13 cellular contexts compared by ENCODE assay signal in genomic region chr1:32501865-32502264, GRCh38. TPM values are rescaled to one million over a fixed set of nuclear protein-coding genes. Genes with fewer than 3 reads are reported as not detected.
DNase-seq lines count a peak whose midpoint lies in the region; ATAC-seq, FAIRE-seq and TF ChIP-seq lines count a peak whose summit lies in the region.
"Had no signal": no experiment of that assay in that cellular context is flagged by ENCODE, and none has a peak within 500 bp of the region (broad histone marks: within the 10 kb centered on the region; RNA-seq: fewer than 3 reads in every experiment).

No MANE protein-coding gene starts in this region.

- no peak for TF ChIP-seq POLR2A in HepG2 (IDR thresholded peaks at IDR 0.05; ENCODE audit: insufficient read depth in 1 of 2, low read depth in 2 of 2, low read length in 2 of 2)

- no peaks in the 10 kb centered on the region for H3K9me3 ChIP-seq in liver (ENCODE audit: control insufficient read depth in 4 of 4, low read length in 3 of 4)
- no peaks in the 10 kb centered on the region for H3K9me3 ChIP-seq in HepG2 (ENCODE audit: low read length)
- H3K9me3 ChIP-seq: BE2C, pancreas had no signal

- peak overlapping the region; percentile 49 for H3K4me3 Mint-ChIP-seq in natural killer cell

- 85% methylated on average over 9 of the region's 9 CpGs for WGBS in liver
- WGBS in HepG2 (ENCODE audit: low lambda C conversion rate): 93% methylated on average over 9 of the region's 9 CpGs

- H3K4me1 Mint-ChIP-seq in natural killer cell: no peaks in the 10 kb centered on the region

- peaks cover 44 to 47% of the 10 kb centered on the region in 2 donors for H3K27me3 Mint-ChIP-seq in natural killer cell (ENCODE audit: low read depth in 2 of 2)

- H3K4me1 ChIP-seq in liver (ENCODE audit: control insufficient read depth in 4 of 4, insufficient read depth in 4 of 4, low read length in 3 of 4) (peaks cover 0 to 3% (median 1%) of the 10 kb centered on the region in 4 donors), HepG2 (ENCODE audit: insufficient read depth, low read length) (peaks cover 17% of the 10 kb centered on the region)
- H3K4me1 ChIP-seq: BE2C, pancreas had no signal

- H3K9ac ChIP-seq in liver (ENCODE audit: low read depth in 1 of 2, low read length in 2 of 2) (no peak overlapping the region), HepG2 (ENCODE audit: insufficient read depth, low read depth, low read length) (no peak overlapping the region)

- H3K27ac ChIP-seq in liver (ENCODE audit: low read depth in 1 of 2, low read length in 2 of 2) (no peak overlapping the region), HepG2 (ENCODE audit: extremely low read length, insufficient read depth, low read length) (no peak overlapping the region)
- H3K27ac ChIP-seq: pancreas had no signal

- BruUV-seq in HepG2 (replicated peaks; lab: Mats Ljungman, UMichigan): no TSS peak

- in situ Hi-C loops in HepG2 (cut with HindIII; ENCODE audit: extremely low pct_ligation_motif_present, low pct_unique_long_range_greater_than_20kb): no loop called here

- no peak for TF ChIP-seq EP300 in HepG2 (IDR thresholded peaks at IDR 0.05; ENCODE audit: low read depth in 2 of 2, low read length in 2 of 2)
- no peak for TF ChIP-seq EP300 in HepG2 (CRISPR knock-in tag; IDR thresholded peaks at IDR 0.05; ENCODE audit: borderline replicate concordance)

- CTCF ChIA-PET in HepG2 (lab: Yijun Ruan, JAX; ENCODE audit: low intra/inter-chr PET ratio, low total read pairs): no interaction called here

- intact Hi-C loops in HepG2 (cut with micrococcal nuclease; ENCODE audit: unreplicated experiment) (no loop called here), natural killer cell (cut with micrococcal nuclease) (no loop called here)

- no peaks in the 10 kb centered on the region for H3K36me3 Mint-ChIP-seq in natural killer cell

- H3K4me3 ChIP-seq in liver (ENCODE audit: low read depth in 1 of 3, low read length in 3 of 3): no peak overlapping the region
- no peak overlapping the region for H3K4me3 ChIP-seq in HepG2 (replicated peaks in 1 of 3; ENCODE audit: insufficient read depth in 1 of 3, low read depth in 2 of 3, low read length in 3 of 3)

- H3K27ac Mint-ChIP-seq in natural killer cell: no peak overlapping the region
- H3K27ac Mint-ChIP-seq: activated CD4-positive, alpha-beta T cell treated with anti-CD3 and anti-CD28 coated beads, Interleukin-2, amount 10 ng/mL, durations not matched to agents 7 days and 5 days had no signal

- FAIRE-seq in HepG2 (lab: Jason Lieb, UNC) (no peak), frontal cortex (lab: Jason Lieb, UNC) (no peak)
- FAIRE-seq: bronchial epithelial cell, pancreas had no signal

- no peak for ATAC-seq in HepG2
- no peak for ATAC-seq in natural killer cell
- no peak for ATAC-seq in HG02970 (IDR thresholded peaks at IDR 0.05; ENCODE audit: low FRiP score, unreplicated experiment)
- ATAC-seq: pancreas had no signal

- H3K79me2 ChIP-seq in HepG2 (ENCODE audit: insufficient read depth, low read length): no peaks in the 10 kb centered on the region

- DNase-seq in HepG2 (ENCODE audit: low spot score) (no peak), frontal cortex (ENCODE audit: low spot score in 2 of 2) (peak; percentile 26 to 28), natural killer cell (no peak), NCI-H446 treated with DMSO at 0.1 percent for 48 hours (lab: John Stamatoyannopoulos, UW) (no peak), HCEC 1CT (no peak), epidermal melanocyte (ENCODE audit: insufficient read length, low spot score) (no peak)
- DNase-seq: activated CD4-positive, alpha-beta T cell treated with anti-CD3 and anti-CD28 coated beads, Interleukin-2, amount 10 ng/mL, durations not matched to agents 7 days and 5 days; BE2C; pancreas; SHP77 had no signal

- H3K27me3 ChIP-seq in liver (ENCODE audit: control insufficient read depth in 4 of 4, insufficient read depth in 4 of 4, low read length in 3 of 4): no peaks in the 10 kb centered on the region
- peaks cover 1 to 12% of the 10 kb centered on the region in 2 experiments; a peak in 3 of 5 replicates for H3K27me3 ChIP-seq in HepG2 (ENCODE audit: control insufficient read depth in 1 of 2, insufficient read depth in 2 of 2, low read length in 2 of 2)
- H3K27me3 ChIP-seq: BE2C, pancreas had no signal

- no peak overlapping the region for H2AFZ ChIP-seq in HepG2 (ENCODE audit: low read length)

- POLR2A ChIA-PET in HepG2 (lab: Yijun Ruan, JAX): no interaction called here

- no peak overlapping the region for H3K4me2 ChIP-seq in HepG2 (ENCODE audit: low read depth, low read length)

- no peaks in the 10 kb centered on the region for H4K20me1 ChIP-seq in HepG2 (ENCODE audit: insufficient read depth, low read length)

- no peaks in the 10 kb centered on the region for H3K36me3 ChIP-seq in liver (ENCODE audit: control insufficient read depth in 4 of 4, insufficient read depth in 3 of 4, low read depth in 1 of 4, low read length in 3 of 4)
- H3K36me3 ChIP-seq in HepG2 (replicated peaks in 1 of 2; ENCODE audit: control insufficient read depth in 1 of 2, insufficient read depth in 2 of 2, low read length in 2 of 2): no peaks in the 10 kb centered on the region
- H3K36me3 ChIP-seq: BE2C, pancreas had no signal

- TF ChIP-seq RAD21 in liver (IDR thresholded peaks at IDR 0.05) (no peak), HepG2 (CRISPR knock-in tag; IDR thresholded peaks at IDR 0.05) (no peak)

- no peaks in the 10 kb centered on the region for H3K9me3 Mint-ChIP-seq in natural killer cell
- H3K9me3 Mint-ChIP-seq: activated CD4-positive, alpha-beta T cell treated with anti-CD3 and anti-CD28 coated beads, Interleukin-2, amount 10 ng/mL, durations not matched to agents 7 days and 5 days had no signal

- no peak for TF ChIP-seq CTCF in liver (IDR thresholded peaks at IDR 0.05; ENCODE audit: low read depth, low read length, missing input control)
- TF ChIP-seq CTCF in HepG2 (CRISPR knock-in tag; IDR thresholded peaks at IDR 0.05): no peak
- no peak for TF ChIP-seq CTCF in natural killer cell (IDR thresholded peaks at IDR 0.05)

TF ChIP-seq in liver, 16 proteins besides CTCF, POLR2A, EP300 and RAD21 (continues in another document):
- TF ChIP-seq SP1 (IDR thresholded peaks at IDR 0.05): peak; percentile 80
- TF ChIP-seq RXRA (IDR thresholded peaks at IDR 0.05): no peak

RNA-seq across cellular contexts. Expression of gene ZBTB8B, which starts 37.0 kb away (rescaled TPM):
- total RNA-seq in liver (under 1 TPM in 1 of 2 donors, not detected in 1; 0.05 TPM), HepG2 (2016; rRNA removed; fragmentation: Illumina TruSeq; extraction: Trizol) (0.01 and 0.02 TPM in 2 replicates), frontal cortex (15.9 TPM), natural killer cell (not detected)
- polyA plus RNA-seq in liver (under 1 TPM in 1 of 2 donors, not detected in 1; 0.01 TPM), HepG2 (2011; rRNA removed) (under 0.01 TPM in 1 of 2 replicates, not detected in the other)
- under 0.01 TPM in 1 of 2 replicates, not detected in the other for total RNA-seq in HepG2 (2016; cell fraction: cytosol; rRNA removed; fragmentation: Illumina TruSeq; extraction: Trizol; ENCODE audit: low read depth)
- 0.02 and 0.03 TPM in 2 replicates for total RNA-seq in HepG2 (2016; cell fraction: insoluble cytoplasmic fraction; rRNA removed; fragmentation: Illumina TruSeq; extraction: Trizol)
- total RNA-seq in HepG2 (2016; cell fraction: membrane; rRNA removed; fragmentation: Illumina TruSeq; extraction: Trizol): under 0.01 TPM in 1 of 2 replicates, not detected in the other
- total RNA-seq in HepG2 (2016; cell fraction: nucleus; rRNA removed; fragmentation: Illumina TruSeq; extraction: Trizol): not detected in 2 replicates
- not detected in 2 replicates for polyA plus RNA-seq in HepG2 (2011; cell fraction: cytosol; rRNA removed)
- polyA plus RNA-seq in HepG2 (2011; cell fraction: nucleus; rRNA removed): 0.02 TPM in 1 of 2 replicates, not detected in the other
- not detected in 2 replicates for polyA plus RNA-seq in HepG2 (2012)
- not detected in 2 replicates for polyA plus RNA-seq in HepG2 (2016; cell fraction: cytosol; fragmentation: Illumina TruSeq; extraction: Trizol; ENCODE audit: low read depth)
- 0.02 TPM in 1 of 2 replicates, not detected in the other for polyA plus RNA-seq in HepG2 (2016; cell fraction: insoluble cytoplasmic fraction; fragmentation: Illumina TruSeq; extraction: Trizol; ENCODE audit: low read depth)
- polyA plus RNA-seq in HepG2 (2016; cell fraction: membrane; fragmentation: Illumina TruSeq; extraction: Trizol; ENCODE audit: low read depth): 0.01 TPM in 1 of 2 replicates, not detected in the other
- polyA plus RNA-seq in HepG2 (2016; cell fraction: nucleus; fragmentation: Illumina TruSeq; extraction: Trizol; ENCODE audit: insufficient read depth, low read depth): 0.03 TPM in 1 of 2 replicates, not detected in the other
- polyA minus RNA-seq in HepG2 (2011; rRNA and poly(A)+ RNA removed; ENCODE audit: low replicate concordance): not detected in 2 replicates
- polyA minus RNA-seq in HepG2 (2011; cell fraction: cytosol; rRNA and poly(A)+ RNA removed): not detected in 2 replicates
- not detected in 2 replicates for polyA minus RNA-seq in HepG2 (2011; cell fraction: nucleus; rRNA and poly(A)+ RNA removed)
- total RNA-seq: activated CD4-positive, alpha-beta T cell treated with anti-CD3 and anti-CD28 coated beads, Interleukin-2, amount 10 ng/mL, durations not matched to agents 7 days and 5 days; bronchial epithelial cell had no signal

RNA-seq across cellular contexts. Expression of gene ZBTB8A, which starts 37.4 kb away (rescaled TPM):
- total RNA-seq in liver (1 to 10 TPM in 1 of 2 donors, under 1 TPM in 1; 0.93 to 3.3 TPM), HepG2 (2016; rRNA removed; fragmentation: Illumina TruSeq; extraction: Trizol) (3.7 and 4.7 TPM in 2 replicates), frontal cortex (43.2 TPM), natural killer cell (under 1 TPM; 0.16 to 0.50 (median 0.33) TPM)
- polyA plus RNA-seq in liver (1 to 10 TPM; 1.2 to 1.3 TPM), HepG2 (2011; rRNA removed) (0.82 and 1.3 TPM in 2 replicates)
- total RNA-seq in HepG2 (2016; cell fraction: cytosol; rRNA removed; fragmentation: Illumina TruSeq; extraction: Trizol; ENCODE audit: low read depth): 3.4 and 3.6 TPM in 2 replicates
- 3.7 and 5.2 TPM in 2 replicates for total RNA-seq in HepG2 (2016; cell fraction: insoluble cytoplasmic fraction; rRNA removed; fragmentation: Illumina TruSeq; extraction: Trizol)
- total RNA-seq in HepG2 (2016; cell fraction: membrane; rRNA removed; fragmentation: Illumina TruSeq; extraction: Trizol): 3.3 and 3.9 TPM in 2 replicates
- 2.2 and 2.4 TPM in 2 replicates for total RNA-seq in HepG2 (2016; cell fraction: nucleus; rRNA removed; fragmentation: Illumina TruSeq; extraction: Trizol)
- polyA plus RNA-seq in HepG2 (2011; cell fraction: cytosol; rRNA removed): 0.40 and 0.60 TPM in 2 replicates
- polyA plus RNA-seq in HepG2 (2011; cell fraction: nucleus; rRNA removed): 0.29 and 0.38 TPM in 2 replicates
- polyA plus RNA-seq in HepG2 (2012): 0.62 and 1.0 TPM in 2 replicates
- polyA plus RNA-seq in HepG2 (2016; cell fraction: cytosol; fragmentation: Illumina TruSeq; extraction: Trizol; ENCODE audit: low read depth): 0.27 and 0.38 TPM in 2 replicates
- 2.6 and 3.1 TPM in 2 replicates for polyA plus RNA-seq in HepG2 (2016; cell fraction: insoluble cytoplasmic fraction; fragmentation: Illumina TruSeq; extraction: Trizol; ENCODE audit: low read depth)
- polyA plus RNA-seq in HepG2 (2016; cell fraction: membrane; fragmentation: Illumina TruSeq; extraction: Trizol; ENCODE audit: low read depth): 0.57 and 0.73 TPM in 2 replicates
- polyA plus RNA-seq in HepG2 (2016; cell fraction: nucleus; fragmentation: Illumina TruSeq; extraction: Trizol; ENCODE audit: insufficient read depth, low read depth): 2.7 and 3.0 TPM in 2 replicates
- 1.1 and 7.0 TPM in 2 replicates for polyA minus RNA-seq in HepG2 (2011; rRNA and poly(A)+ RNA removed; ENCODE audit: low replicate concordance)
- 1.2 and 1.4 TPM in 2 replicates for polyA minus RNA-seq in HepG2 (2011; cell fraction: cytosol; rRNA and poly(A)+ RNA removed)
- polyA minus RNA-seq in HepG2 (2011; cell fraction: nucleus; rRNA and poly(A)+ RNA removed): 2.2 and 2.4 TPM in 2 replicates

Comparison
In these comparisons a context has a peak if more than half of its experiments do, and no peak if none do; other contexts are left out.
1. DNase-seq: peak in frontal cortex (2 of 2); none in HepG2 (single experiment), natural killer cell (single experiment), NCI-H446 treated with DMSO at 0.1 percent for 48 hours (single experiment), HCEC 1CT (single experiment) and epidermal melanocyte (single experiment).
2. RNA of gene ZBTB8B, which starts 37.0 kb away (total RNA-seq): 15.9 TPM in frontal cortex (single experiment); 0.05 TPM in liver, under 0.01 to 0.03 TPM in HepG2 and not detected in natural killer cell; every median in the first group is over 10 times any median in the second.